Comparison of ENCODE assay signal across 27 cellular contexts in genomic region chr9:95910770-95911340, GRCh38.
"Had no signal": no experiment of that assay in that cellular context is flagged by ENCODE, and none has a peak within 500 bp of the region (broad histone marks: within the 10 kb centered on the region; RNA-seq: fewer than 3 reads in every experiment).

No MANE protein-coding gene starts in this region.

- H3K4me3 ChIP-seq: ascending aorta, breast epithelium, coronary artery, dorsolateral prefrontal cortex, gastroesophageal sphincter, heart right ventricle had no signal

- H3K4me1 ChIP-seq: ascending aorta, breast epithelium, foreskin keratinocyte, gastroesophageal sphincter, heart right ventricle had no signal

- H3K9me3 ChIP-seq: ascending aorta, breast epithelium, gastroesophageal sphincter, heart right ventricle had no signal

- H3K4me1 Mint-ChIP-seq: activated naive CD4-positive, alpha-beta T cell treated with anti-CD3 and anti-CD28 coated beads, Interleukin-2, amount 10 ng/mL, durations not matched to agents 7 days and 5 days had no signal

- H3K27me3 Mint-ChIP-seq: activated CD4-positive, alpha-beta memory T cell treated with anti-CD3 and anti-CD28 coated beads, Interleukin-2, amount 10 ng/mL, durations not matched to agents 7 days and 5 days; activated CD4-positive, alpha-beta T cell treated with anti-CD3 and anti-CD28 coated beads, Interleukin-2, amount 10 ng/mL, durations not matched to agents 7 days and 5 days; activated naive CD4-positive, alpha-beta T cell treated with anti-CD3 and anti-CD28 coated beads, Interleukin-2, amount 10 ng/mL, durations not matched to agents 7 days and 5 days; activated naive CD8-positive, alpha-beta T cell treated with anti-CD3 and anti-CD28 coated beads, Interleukin-2, amount 10 ng/mL, durations not matched to agents 7 days and 5 days; brain; central memory CD8-positive, alpha-beta T cell; dendritic cell treated with granulocyte-macrophage colony-stimulating factor and Interleukin-4, amounts not matched to agents 40 ng/mL and 50 ng/mL, for 4 days had no signal

- H3K27me3 ChIP-seq: ascending aorta, breast epithelium, dorsolateral prefrontal cortex, foreskin keratinocyte, gastroesophageal sphincter, heart right ventricle had no signal

- H3K27ac Mint-ChIP-seq: activated CD4-positive, alpha-beta memory T cell treated with anti-CD3 and anti-CD28 coated beads, Interleukin-2, amount 10 ng/mL, durations not matched to agents 7 days and 5 days; activated CD4-positive, alpha-beta T cell treated with anti-CD3 and anti-CD28 coated beads, Interleukin-2, amount 10 ng/mL, durations not matched to agents 7 days and 5 days; activated naive CD4-positive, alpha-beta T cell treated with anti-CD3 and anti-CD28 coated beads, Interleukin-2, amount 10 ng/mL, durations not matched to agents 7 days and 5 days; activated naive CD4-positive, alpha-beta T cell treated with anti-CD3 and anti-CD28 coated beads, Interleukin-2, amount 50 U/mL, for 72 hours; activated naive CD8-positive, alpha-beta T cell treated with anti-CD3 and anti-CD28 coated beads, Interleukin-2, amount 10 ng/mL, durations not matched to agents 7 days and 5 days; brain; dendritic cell treated with granulocyte-macrophage colony-stimulating factor and Interleukin-4, amounts not matched to agents 40 ng/mL and 50 ng/mL, for 4 days; endodermal cell; WTC11 had no signal

- DNase-seq: activated CD4-positive, alpha-beta memory T cell treated with anti-CD3 and anti-CD28 coated beads, Interleukin-2, amount 10 ng/mL, durations not matched to agents 7 days and 5 days; activated CD4-positive, alpha-beta T cell treated with anti-CD3 and anti-CD28 coated beads for 1 hour; activated CD4-positive, alpha-beta T cell treated with anti-CD3 and anti-CD28 coated beads for 4 hours; activated CD4-positive, alpha-beta T cell treated with anti-CD3 and anti-CD28 coated beads, Interleukin-2, amount 10 ng/mL, durations not matched to agents 7 days and 5 days; activated CD4-positive, alpha-beta T cell treated with anti-CD3 and anti-CD28 coated beads, Interleukin-2, amount 50 U/mL, for 4 hours; activated CD8-positive, alpha-beta memory T cell treated with anti-CD3 and anti-CD28 coated beads, Interleukin-2, amount 50 U/mL, for 48 hours; activated gamma-delta T cell; activated naive CD4-positive, alpha-beta T cell; activated naive CD4-positive, alpha-beta T cell treated with anti-CD3 and anti-CD28 coated beads, Interleukin-2, amount 10 ng/mL, durations not matched to agents 7 days and 5 days; activated naive CD8-positive, alpha-beta T cell treated with anti-CD3 and anti-CD28 coated beads, Interleukin-2, amount 10 ng/mL, durations not matched to agents 7 days and 5 days; activated T-cell treated with anti-CD3 and anti-CD28 coated beads, Interleukin-2, amount 50 U/mL, for 48 hours; dorsolateral prefrontal cortex; effector memory CD4-positive, alpha-beta T cell; endodermal cell; foreskin keratinocyte; heart right ventricle; T-helper 2 cell had no signal

- H3K27ac ChIP-seq: ascending aorta, breast epithelium, coronary artery, dorsolateral prefrontal cortex, foreskin keratinocyte, gastroesophageal sphincter, heart right ventricle had no signal

- H3K9me3 Mint-ChIP-seq: activated CD4-positive, alpha-beta memory T cell treated with anti-CD3 and anti-CD28 coated beads, Interleukin-2, amount 10 ng/mL, durations not matched to agents 7 days and 5 days; activated CD4-positive, alpha-beta T cell treated with anti-CD3 and anti-CD28 coated beads, Interleukin-2, amount 10 ng/mL, durations not matched to agents 7 days and 5 days; activated naive CD4-positive, alpha-beta T cell treated with anti-CD3 and anti-CD28 coated beads, Interleukin-2, amount 10 ng/mL, durations not matched to agents 7 days and 5 days; activated naive CD4-positive, alpha-beta T cell treated with anti-CD3 and anti-CD28 coated beads, Interleukin-2, amount 50 U/mL, for 72 hours; activated naive CD8-positive, alpha-beta T cell treated with anti-CD3 and anti-CD28 coated beads, Interleukin-2, amount 10 ng/mL, durations not matched to agents 7 days and 5 days; brain; central memory CD8-positive, alpha-beta T cell; dendritic cell treated with granulocyte-macrophage colony-stimulating factor and Interleukin-4, amounts not matched to agents 40 ng/mL and 50 ng/mL, for 4 days; endodermal cell; WTC11 had no signal

- H3K4me3 Mint-ChIP-seq: activated CD4-positive, alpha-beta memory T cell treated with anti-CD3 and anti-CD28 coated beads, Interleukin-2, amount 10 ng/mL, durations not matched to agents 7 days and 5 days; activated CD4-positive, alpha-beta T cell treated with anti-CD3 and anti-CD28 coated beads, Interleukin-2, amount 10 ng/mL, durations not matched to agents 7 days and 5 days; activated naive CD4-positive, alpha-beta T cell treated with anti-CD3 and anti-CD28 coated beads, Interleukin-2, amount 10 ng/mL, durations not matched to agents 7 days and 5 days; activated naive CD8-positive, alpha-beta T cell treated with anti-CD3 and anti-CD28 coated beads, Interleukin-2, amount 10 ng/mL, durations not matched to agents 7 days and 5 days; brain; central memory CD8-positive, alpha-beta T cell; dendritic cell treated with granulocyte-macrophage colony-stimulating factor and Interleukin-4, amounts not matched to agents 40 ng/mL and 50 ng/mL, for 4 days; endodermal cell; WTC11 had no signal

- ATAC-seq: activated naive CD4-positive, alpha-beta T cell treated with anti-CD3 and anti-CD28 coated beads, Interleukin-2, amount 50 U/mL, for 72 hours; esophagus mucosa; foreskin keratinocyte; gastroesophageal sphincter; heart right ventricle; WTC11 had no signal

- H3K36me3 ChIP-seq: breast epithelium had no signal
